ENCODE assay signal across 21 cellular contexts in the genomic region with DNA sequence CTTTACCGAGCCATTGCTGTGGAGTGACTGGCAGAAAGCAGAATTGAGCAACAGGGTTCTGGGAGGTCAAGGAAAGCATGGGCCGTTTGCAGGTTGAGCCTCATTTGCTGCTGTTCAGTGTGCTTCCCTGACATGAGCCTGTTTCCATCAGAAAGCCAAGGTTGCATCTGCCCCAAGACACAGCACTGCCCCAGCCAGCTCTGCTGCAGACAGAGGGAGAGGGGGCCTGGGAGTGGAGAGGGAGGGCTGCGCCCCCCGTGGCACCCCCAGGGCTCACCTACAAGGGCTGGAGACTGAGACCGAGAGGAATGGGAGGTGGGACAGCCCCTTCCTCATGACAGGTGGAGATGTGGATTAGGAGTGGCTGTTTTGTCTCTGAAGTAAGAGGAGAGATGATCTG.
A peak's percentile ranks its signal among the peaks of the same experiment; 100 is the strongest.
DNase-seq lines count a peak whose midpoint lies in the region; ATAC-seq, FAIRE-seq and TF ChIP-seq lines count a peak whose summit lies in the region.
"Had no signal": no experiment of that assay in that cellular context is flagged by ENCODE, and none has a peak within 500 bp of the region (broad histone marks: within the 10 kb centered on the region; RNA-seq: fewer than 3 reads in every experiment).

No MANE protein-coding gene starts in this region.

- in situ Hi-C loops in HepG2 (cut with HindIII; ENCODE audit: extremely low pct_ligation_motif_present, low pct_unique_long_range_greater_than_20kb), result loop anchor here (5.0 kb wide), 1 partner anchor 121 kb away; no protein-coding TSS in a partner anchor

- no peak for FAIRE-seq in HepG2 (lab: Jason Lieb, UNC)
- FAIRE-seq: H1 had no signal

- H3K4me2 ChIP-seq in HepG2 (ENCODE audit: low read depth, low read length), result no peak overlapping the region

- TF ChIP-seq CTCF in HepG2 (CRISPR knock-in tag; IDR thresholded peaks at IDR 0.05) (no peak), right lobe of liver (IDR thresholded peaks at IDR 0.05) (no peak), choroid plexus epithelial cell (conservative IDR thresholded peaks at IDR 0.05; ENCODE audit: low read depth, low read length) (no peak), lung (IDR thresholded peaks at IDR 0.05; ENCODE audit: control extremely low read depth, extremely low read depth) (no peak), vagina (IDR thresholded peaks at IDR 0.05) (no peak)

- TF ChIP-seq POLR2A in HepG2 (IDR thresholded peaks at IDR 0.05; ENCODE audit: insufficient read depth in 1 of 2, low read depth in 2 of 2, low read length in 2 of 2) (no peak), right lobe of liver (IDR thresholded peaks at IDR 0.05) (no peak), vagina (IDR thresholded peaks at IDR 0.05) (no peak)

- no peaks in the 10 kb centered on the region for H3K79me2 ChIP-seq in HepG2 (ENCODE audit: insufficient read depth, low read length)

- H3K4me3 ChIP-seq in HepG2 (replicated peaks in 1 of 3; ENCODE audit: insufficient read depth in 1 of 3, low read depth in 2 of 3, low read length in 3 of 3) (no peak overlapping the region), right lobe of liver (no peak overlapping the region), choroid plexus epithelial cell (ENCODE audit: low read depth, low read length) (no peak overlapping the region), lung (no peak overlapping the region), vagina (no peak overlapping the region)

- TF ChIP-seq EP300 in HepG2 (IDR thresholded peaks at IDR 0.05; ENCODE audit: low read depth in 2 of 2, low read length in 2 of 2), result no peak
- TF ChIP-seq EP300 in HepG2 (CRISPR knock-in tag; IDR thresholded peaks at IDR 0.05; ENCODE audit: borderline replicate concordance), result no peak

- no peak overlapping the region for H3K27ac ChIP-seq in HepG2 (ENCODE audit: extremely low read length, insufficient read depth, low read length)
- no peak overlapping the region for H3K27ac ChIP-seq in right lobe of liver
- no peak overlapping the region for H3K27ac ChIP-seq in lung (ENCODE audit: low read depth in 1 of 2, low read length in 1 of 2)
- no peak overlapping the region for H3K27ac ChIP-seq in vagina
- H3K27ac ChIP-seq: C4-2B had no signal

- no peak overlapping the region for H2AFZ ChIP-seq in HepG2 (ENCODE audit: low read length)

- intact Hi-C loops in HepG2 (cut with micrococcal nuclease; ENCODE audit: unreplicated experiment) (no loop called here), right lobe of liver (cut with DNase I) (no loop called here), vagina (cut with DNase I) (no loop called here)

- H3K9ac ChIP-seq in HepG2 (ENCODE audit: insufficient read depth, low read depth, low read length), result no peak overlapping the region

- ATAC-seq in HepG2 (no peak), right lobe of liver (no peak), lung (ENCODE audit: insufficient read depth, low FRiP score) (no peak)
- ATAC-seq: PC-3 had no signal

- no TSS peak for BruUV-seq in HepG2 (replicated peaks; lab: Mats Ljungman, UMichigan)

- no peaks in the 10 kb centered on the region for H3K36me3 ChIP-seq in HepG2 (replicated peaks in 1 of 2; ENCODE audit: control insufficient read depth in 1 of 2, insufficient read depth in 2 of 2, low read length in 2 of 2)
- peaks cover 0 to 8% (median 3%) of the 10 kb centered on the region in 4 donors for H3K36me3 ChIP-seq in right lobe of liver
- peaks cover under 1 to 20% of the 10 kb centered on the region in 2 donors for H3K36me3 ChIP-seq in lung (ENCODE audit: control insufficient read depth in 2 of 2, insufficient read depth in 2 of 2, low read length in 2 of 2)
- H3K36me3 ChIP-seq in vagina, result no peaks in the 10 kb centered on the region

- POLR2A ChIA-PET in HepG2 (lab: Yijun Ruan, JAX), result no interaction called here

- H3K4me1 ChIP-seq in HepG2 (ENCODE audit: insufficient read depth, low read length), result no peaks in the 10 kb centered on the region
- H3K4me1 ChIP-seq in right lobe of liver, result peaks cover 0 to 4% (median 0%) of the 10 kb centered on the region in 4 donors
- H3K4me1 ChIP-seq in lung (ENCODE audit: control insufficient read depth in 2 of 2, insufficient read depth in 2 of 2, low read length in 2 of 2), result no peaks in the 10 kb centered on the region
- no peaks in the 10 kb centered on the region for H3K4me1 ChIP-seq in vagina

- 27% methylated on average over 5 of the region's 5 CpGs for WGBS in HepG2 (ENCODE audit: low lambda C conversion rate)
- 73% methylated on average over 3 of the region's 5 CpGs for WGBS in right lobe of liver (ENCODE audit: insufficient coverage, low coverage, low lambda C conversion rate, missing lambda C conversion rate)
- 71 to 77% methylated on average over 5 of the region's 5 CpGs for WGBS in lung, 2 donors

- no peaks in the 10 kb centered on the region for H4K20me1 ChIP-seq in HepG2 (ENCODE audit: insufficient read depth, low read length)

- H3K27me3 ChIP-seq in HepG2 (ENCODE audit: control insufficient read depth in 1 of 2, insufficient read depth in 2 of 2, low read length in 2 of 2) (peaks cover 0 to 2% of the 10 kb centered on the region in 2 experiments; a peak in 1 of 5 replicates), right lobe of liver (no peaks in the 10 kb centered on the region), lung (ENCODE audit: control insufficient read depth, insufficient read depth) (no peaks in the 10 kb centered on the region), vagina (no peaks in the 10 kb centered on the region)

- H3K9me3 ChIP-seq in HepG2 (ENCODE audit: low read length), result no peaks in the 10 kb centered on the region
- H3K9me3 ChIP-seq in right lobe of liver, result no peaks in the 10 kb centered on the region
- peaks cover 0 to 3% of the 10 kb centered on the region in 2 donors for H3K9me3 ChIP-seq in lung (ENCODE audit: control insufficient read depth in 2 of 2, insufficient read depth in 1 of 2, low read length in 1 of 2)
- H3K9me3 ChIP-seq in vagina, result no peaks in the 10 kb centered on the region

- CTCF ChIA-PET in HepG2 (lab: Yijun Ruan, JAX; ENCODE audit: low intra/inter-chr PET ratio, low total read pairs), result no interaction called here

- DNase-seq in HepG2 (ENCODE audit: low spot score), result no peak
- no peak for DNase-seq in right lobe of liver
- peak; percentile 9 for DNase-seq in choroid plexus epithelial cell (ENCODE audit: low read depth)
- DNase-seq in lung (ENCODE audit: low spot score), result peak; percentile 18
- DNase-seq in vagina (ENCODE audit: extremely low spot score in 2 of 2), result peak; percentile 79
- DNase-seq in NCI-H345 treated with DMSO at 0.1 percent for 48 hours (lab: John Stamatoyannopoulos, UW; ENCODE audit: unreplicated experiment), result no peak
- DNase-seq in activated CD8-positive, alpha-beta memory T cell treated with anti-CD3 and anti-CD28 coated beads, Interleukin-2, amount 50 U/mL, for 48 hours, result no peak
- DNase-seq in HPDE6-E6E7 (ENCODE audit: extremely low spot score), result no peak
- DNase-seq: DMS 273 treated with DMSO at 0.1 percent for 48 hours, DND-41, IMR-90, Karpas-422, NCI-H1436, NCI-H1930, NCI-H226, NCI-H524 treated with DMSO at 0.1 percent for 48 hours, PC-3, RPMI8226, SHP77 treated with DMSO at 0.1 percent for 48 hours had no signal

- no peak for TF ChIP-seq RAD21 in HepG2 (CRISPR knock-in tag; IDR thresholded peaks at IDR 0.05)

TF ChIP-seq in HepG2, 621 proteins besides CTCF, POLR2A, EP300 and RAD21:
- peak; percentile 68; the same call in 1 of the 2 replicates for TF ChIP-seq ZNF3 (CRISPR knock-in tag; IDR thresholded peaks at IDR 0.05)
- TF ChIP-seq, protein P1, sequence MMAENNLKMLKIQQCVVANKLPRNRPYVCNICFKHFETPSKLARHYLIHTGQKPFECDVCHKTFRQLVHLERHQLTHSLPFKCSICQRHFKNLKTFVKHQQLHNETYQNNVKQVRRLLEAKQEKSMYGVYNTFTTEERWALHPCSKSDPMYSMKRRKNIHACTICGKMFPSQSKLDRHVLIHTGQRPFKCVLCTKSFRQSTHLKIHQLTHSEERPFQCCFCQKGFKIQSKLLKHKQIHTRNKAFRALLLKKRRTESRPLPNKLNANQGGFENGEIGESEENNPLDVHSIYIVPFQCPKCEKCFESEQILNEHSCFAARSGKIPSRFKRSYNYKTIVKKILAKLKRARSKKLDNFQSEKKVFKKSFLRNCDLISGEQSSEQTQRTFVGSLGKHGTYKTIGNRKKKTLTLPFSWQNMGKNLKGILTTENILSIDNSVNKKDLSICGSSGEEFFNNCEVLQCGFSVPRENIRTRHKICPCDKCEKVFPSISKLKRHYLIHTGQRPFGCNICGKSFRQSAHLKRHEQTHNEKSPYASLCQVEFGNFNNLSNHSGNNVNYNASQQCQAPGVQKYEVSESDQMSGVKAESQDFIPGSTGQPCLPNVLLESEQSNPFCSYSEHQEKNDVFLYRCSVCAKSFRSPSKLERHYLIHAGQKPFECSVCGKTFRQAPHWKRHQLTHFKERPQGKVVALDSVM (CRISPR knock-in tag; IDR thresholded peaks at IDR 0.05), result no peak
TF ChIP-seq in HepG2: peak in this region for 1.

Comparison
In these comparisons a context has a peak if more than half of its experiments do, and no peak if none do; other contexts are left out.
1. DNase-seq: peak in choroid plexus epithelial cell (single experiment), lung (single experiment) and vagina (2 of 2); none in HepG2 (single experiment), right lobe of liver (0 of 3), NCI-H345 treated with DMSO at 0.1 percent for 48 hours (single experiment), activated CD8-positive, alpha-beta memory T cell treated with anti-CD3 and anti-CD28 coated beads, Interleukin-2, amount 50 U/mL, for 48 hours (single experiment) and HPDE6-E6E7 (single experiment).